In the genomic region with DNA sequence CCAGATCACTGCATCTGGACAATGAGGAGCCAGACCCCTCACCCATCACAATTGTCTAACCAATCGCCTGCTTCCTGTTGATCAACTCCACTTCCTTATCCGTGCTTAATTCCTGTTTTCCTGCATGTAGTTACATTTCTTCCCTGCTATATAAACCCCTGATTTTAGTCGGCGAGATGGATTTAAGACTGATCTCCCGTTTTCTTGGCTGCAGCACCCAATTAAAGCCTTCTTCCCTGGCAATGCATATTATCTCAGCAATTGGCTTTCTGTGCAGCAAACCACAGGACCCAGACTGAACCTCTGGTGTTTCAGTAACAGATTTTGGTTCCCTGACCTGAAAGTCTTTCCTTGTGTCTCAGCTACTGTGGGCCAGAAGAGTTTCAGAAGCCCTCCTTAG, we compare ENCODE assay signal across 8 cellular contexts.
"Had no signal": no experiment of that assay in that cellular context is flagged by ENCODE, and none has a peak within 500 bp of the region (broad histone marks: within the 10 kb centered on the region; RNA-seq: fewer than 3 reads in every experiment).

No MANE protein-coding gene starts in this region.

- H3K4me3 ChIP-seq: GM23338, K562 had no signal

- ATAC-seq: GM23338, K562 had no signal

- H2AFZ ChIP-seq: GM23338 had no signal

- DNase-seq: H9, HCEC 1CT, IMR-90, KG1 had no signal

- FAIRE-seq: H1, H54, K562 had no signal

- H3K4me2 ChIP-seq: GM23338 had no signal
